In the genomic region with DNA sequence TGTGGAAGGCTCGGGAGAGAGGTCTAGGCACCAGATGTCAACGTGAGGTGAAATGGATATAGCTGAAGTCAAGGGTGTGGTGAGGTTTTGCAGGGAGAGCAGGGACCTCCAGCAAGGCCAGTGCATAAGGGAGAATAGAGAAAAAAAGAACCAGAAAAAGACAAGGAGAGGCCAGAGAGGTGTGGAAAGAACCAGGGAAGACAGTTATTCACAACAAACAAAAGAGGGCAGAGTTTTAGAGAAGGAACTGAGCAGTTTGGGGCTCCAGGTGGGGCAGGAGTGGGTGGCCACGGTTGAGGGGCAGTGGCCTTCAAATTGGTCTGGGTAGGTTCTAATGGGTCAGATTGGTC, we compare ENCODE assay signal across 8 cellular contexts. TPM values are rescaled to one million over a fixed set of nuclear protein-coding genes. Genes with fewer than 3 reads are reported as not detected.
A peak's percentile ranks its signal among the peaks of the same experiment; 100 is the strongest.
DNase-seq lines count a peak whose midpoint lies in the region; ATAC-seq and TF ChIP-seq lines count a peak whose summit lies in the region.

No MANE protein-coding gene starts in this region.

- no peaks in the 10 kb centered on the region for H3K9me3 ChIP-seq in gastroesophageal sphincter
- H3K9me3 ChIP-seq in smooth muscle cell (replicated peaks; ENCODE audit: low read depth) = no peaks in the 10 kb centered on the region

- peak overlapping the region; percentile 93 for H3K4me2 ChIP-seq in smooth muscle cell

- peak overlapping the region; percentile 73 for H3K4me3 ChIP-seq in HFF-Myc (replicated peaks; ENCODE audit: low read depth, low read length)
- peak overlapping the region; percentile 87 to 91 for H3K4me3 ChIP-seq in gastroesophageal sphincter
- H3K4me3 ChIP-seq in smooth muscle cell = peak overlapping the region; percentile 56

- TF ChIP-seq CTCF in HFF-Myc (IDR thresholded peaks at IDR 0.05; ENCODE audit: low read depth, low read length, missing control alignments) (no peak), VCaP (conservative IDR thresholded peaks at IDR 0.05) (no peak), gastroesophageal sphincter (IDR thresholded peaks at IDR 0.05) (no peak), smooth muscle cell (IDR thresholded peaks at IDR 0.05; ENCODE audit: borderline replicate concordance, insufficient read depth, poor library complexity, severe bottlenecking) (no peak)

- DNase-seq in HFF-Myc (ENCODE audit: extremely low read depth, low read depth) (no peak), smooth muscle cell (lab: John Stamatoyannopoulos, UW; ENCODE audit: unreplicated experiment) (no peak), NCI-H2196 treated with DMSO at 0.1 percent for 48 hours (lab: John Stamatoyannopoulos, UW; ENCODE audit: unreplicated experiment) (no peak), NCI-H2227 treated with DMSO at 0.1 percent for 48 hours (lab: John Stamatoyannopoulos, UW) (no peak)

- H3K4me1 ChIP-seq in gastroesophageal sphincter (peaks cover 0 to 39% (median 23%) of the 10 kb centered on the region in 3 donors), smooth muscle cell (ENCODE audit: low read depth) (peaks cover 19% of the 10 kb centered on the region)

- ATAC-seq in gastroesophageal sphincter (no peak), HG03432 (IDR thresholded peaks at IDR 0.05; ENCODE audit: unreplicated experiment) (no peak), GM18517 (IDR thresholded peaks at IDR 0.05; ENCODE audit: unreplicated experiment) (no peak)

- TF ChIP-seq EP300 in gastroesophageal sphincter (IDR thresholded peaks at IDR 0.05) = no peak

- no peak overlapping the region for H3K9ac ChIP-seq in smooth muscle cell (ENCODE audit: low read depth)

- no peaks in the 10 kb centered on the region for H3K79me2 ChIP-seq in smooth muscle cell (ENCODE audit: low read depth)

- H3F3A ChIP-seq in smooth muscle cell (ENCODE audit: low read depth) = peaks cover 26% of the 10 kb centered on the region

- H2AFZ ChIP-seq in smooth muscle cell (ENCODE audit: low read depth) = peak overlapping the region; percentile 64

- H3K27me3 ChIP-seq in gastroesophageal sphincter (no peaks in the 10 kb centered on the region), smooth muscle cell (ENCODE audit: low read depth) (no peaks in the 10 kb centered on the region)

- 22 to 25% methylated on average over 2 to 3 of the region's 3 CpGs for WGBS in gastroesophageal sphincter (ENCODE audit: low coverage in 1 of 2), 2 donors
- 46% methylated on average over 3 of the region's 3 CpGs for WGBS in smooth muscle cell (ENCODE audit: low lambda C conversion rate)

- H3K27ac ChIP-seq in VCaP (peak overlapping the region; percentile 91), gastroesophageal sphincter (peak overlapping the region; percentile 90 to 98 (median 95)), smooth muscle cell (ENCODE audit: low read depth) (peak overlapping the region; percentile 99)

- H4K20me1 ChIP-seq in smooth muscle cell (ENCODE audit: low read depth) = no peaks in the 10 kb centered on the region

- TF ChIP-seq POLR2A in gastroesophageal sphincter (IDR thresholded peaks at IDR 0.05) = no peak

- H3K36me3 ChIP-seq in gastroesophageal sphincter = no peaks in the 10 kb centered on the region
- H3K36me3 ChIP-seq in smooth muscle cell (ENCODE audit: low read depth) = no peaks in the 10 kb centered on the region

RNA-seq across cellular contexts. Expression of gene NQO2, which starts 11.6 kb away (rescaled TPM):
- total RNA-seq in gastroesophageal sphincter = 10 to 100 TPM; 15.8 to 32.8 (median 27.2) TPM
- total RNA-seq in smooth muscle cell = 12.9 and 16.4 TPM in 2 replicates
- 33.6 and 49.0 TPM in 2 replicates for polyA plus RNA-seq in smooth muscle cell

RNA-seq across cellular contexts. Expression of gene SERPINB6, which starts 16.7 kb away (rescaled TPM):
- total RNA-seq in gastroesophageal sphincter = 100 to 1,000 TPM; 130 to 154 (median 143) TPM
- 67.8 and 85.1 TPM in 2 replicates for total RNA-seq in smooth muscle cell
- 116 and 118 TPM in 2 replicates for polyA plus RNA-seq in smooth muscle cell
